In genomic region chr18:3452750-3453539, GRCh38 we compare ENCODE assay signal across 8 cellular contexts. TPM values are rescaled to one million over a fixed set of nuclear protein-coding genes. Genes with fewer than 3 reads are reported as not detected.
DNase-seq lines count a peak whose midpoint lies in the region; ATAC-seq and TF ChIP-seq lines count a peak whose summit lies in the region.

No MANE protein-coding gene starts in this region.

- no peaks in the 10 kb centered on the region for H3K9me3 ChIP-seq in stomach

- peak; percentile 67 for DNase-seq in DMS79 treated with DMSO at 0.1 percent for 48 hours (lab: John Stamatoyannopoulos, UW)
- DNase-seq in DMS79 (lab: John Stamatoyannopoulos, UW), result no peak
- no peak for DNase-seq in kidney epithelial cell (ENCODE audit: low read depth)
- DNase-seq in stomach, result peak; percentile 27
- no peak for DNase-seq in H4 (ENCODE audit: low spot score)
- no peak for DNase-seq in activated effector memory CD4-positive, alpha-beta T cell treated with Interleukin-2 at 50 U/mL for 16 hours

- peak overlapping the region; percentile 93 for H3K4me3 ChIP-seq in kidney epithelial cell (ENCODE audit: low read depth, low read length)
- H3K4me3 ChIP-seq in stomach, result peak overlapping the region; percentile 69 to 86 (median 78)

- peaks cover 32 to 56% (median 42%) of the 10 kb centered on the region in 4 donors for H3K4me1 ChIP-seq in stomach

- no peak for TF ChIP-seq EP300 in stomach (IDR thresholded peaks at IDR 0.05)

- WGBS in adipose tissue, 3 donors, result 44 to 61% (median 54%) methylated on average over 17 of the region's 17 CpGs
- 26 to 42% (median 28%) methylated on average over 17 of the region's 17 CpGs for WGBS in stomach, 5 donors

- intact Hi-C loops in stomach (cut with DNase I; ENCODE audit: low total_unique reads), result loop anchor here (10.0 kb wide), 2 partner anchors 132 to 168 kb away; no protein-coding TSS in a partner anchor

- TF ChIP-seq CTCF in kidney epithelial cell (IDR thresholded peaks at IDR 0.05; ENCODE audit: insufficient read depth, low read length, poor library complexity, severe bottlenecking), result no peak
- TF ChIP-seq CTCF in stomach (IDR thresholded peaks at IDR 0.05), result no peak

- H3K36me3 ChIP-seq in kidney epithelial cell (ENCODE audit: control insufficient read depth, insufficient read depth, low read length) (peaks cover 3% of the 10 kb centered on the region), stomach (peaks cover 10 to 20% (median 18%) of the 10 kb centered on the region in 4 donors)

- H3K27ac ChIP-seq in adipose tissue (ENCODE audit: low read depth, low read length), result peak overlapping the region; percentile 29
- H3K27ac ChIP-seq in stomach, result peak overlapping the region; percentile 94 to 99 (median 99)

- no peak for TF ChIP-seq POLR2A in stomach (IDR thresholded peaks at IDR 0.05)

- no peaks in the 10 kb centered on the region for H3K27me3 ChIP-seq in kidney epithelial cell (ENCODE audit: control insufficient read depth, insufficient read depth, low read length)
- H3K27me3 ChIP-seq in stomach, result no peaks in the 10 kb centered on the region

- ATAC-seq in HG03108 (IDR thresholded peaks at IDR 0.05; ENCODE audit: unreplicated experiment), result no peak

RNA-seq across cellular contexts. Expression of gene TGIF1, which starts 3.0 kb away (rescaled TPM):
- polyA plus RNA-seq in adipose tissue (10 to 100 TPM; 28.1 to 63.4 (median 59.1) TPM), stomach (10 to 100 TPM; 51.5 to 65.3 (median 57.9) TPM)
- total RNA-seq in kidney epithelial cell (251 and 294 TPM in 2 replicates), stomach (10 to 100 TPM; 18.7 to 87.6 (median 52.5) TPM)
- 126 and 127 TPM in 2 replicates for total RNA-seq in H4 (2014; rRNA removed; shearing (Covaris generic))

Comparison
In these comparisons a context has a peak if more than half of its experiments do, and no peak if none do; other contexts are left out.
1. DNase-seq: peak in DMS79 treated with DMSO at 0.1 percent for 48 hours (single experiment) and stomach (single experiment); none in DMS79 (single experiment), kidney epithelial cell (single experiment), H4 (single experiment) and activated effector memory CD4-positive, alpha-beta T cell treated with Interleukin-2 at 50 U/mL for 16 hours (single experiment).